Comparison of ENCODE assay signal across 8 cellular contexts in the genomic region with DNA sequence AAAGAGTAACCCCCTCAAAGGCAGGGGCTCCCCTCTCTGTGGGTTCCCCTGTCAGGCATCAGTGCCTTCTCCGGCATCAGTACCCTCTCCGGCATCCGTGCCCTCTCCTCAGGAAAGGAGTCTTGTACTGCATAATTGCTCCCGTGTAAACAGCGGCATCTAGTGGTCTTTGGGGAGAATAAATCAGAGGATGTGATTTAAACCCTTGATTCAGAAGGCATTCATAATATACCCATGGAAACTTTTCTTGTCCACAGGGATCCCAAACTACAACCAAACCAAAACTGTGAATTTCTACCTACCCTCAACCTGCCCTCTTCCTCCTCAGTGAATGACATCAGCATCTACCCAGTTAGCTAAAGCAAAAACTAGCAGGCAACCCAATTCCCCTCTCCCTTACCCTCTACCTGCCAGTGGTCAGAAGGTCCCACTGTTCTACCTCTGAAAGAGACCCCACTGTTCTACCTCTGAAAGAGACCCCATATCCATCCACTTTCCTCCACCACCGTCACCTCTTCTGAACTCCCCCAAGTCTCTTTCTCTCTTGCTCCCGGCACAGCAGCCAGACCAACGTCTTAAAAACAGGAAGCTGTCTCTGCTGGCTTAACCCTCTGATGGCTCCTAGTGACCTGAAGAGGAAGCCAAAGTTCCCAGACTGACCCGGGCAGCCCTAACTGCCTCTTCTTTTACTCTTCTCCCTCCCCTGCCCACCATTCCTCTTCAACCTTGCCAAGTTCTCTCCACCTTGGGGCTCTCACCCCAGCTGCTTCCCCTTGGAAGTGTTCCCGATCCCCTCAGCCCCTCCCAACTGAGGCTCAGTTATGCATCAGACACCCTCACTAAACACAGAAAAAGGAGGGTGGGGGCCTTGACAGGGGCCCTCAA. TPM values are rescaled to one million over a fixed set of nuclear protein-coding genes. Genes with fewer than 3 reads are reported as not detected.
DNase-seq lines count a peak whose midpoint lies in the region; ATAC-seq, FAIRE-seq and TF ChIP-seq lines count a peak whose summit lies in the region.

No MANE protein-coding gene starts in this region.

- no peaks in the 10 kb centered on the region for H3K9me3 ChIP-seq in Panc1 (ENCODE audit: control insufficient read depth, insufficient read depth, low read depth, low read length)
- no peaks in the 10 kb centered on the region for H3K9me3 ChIP-seq in ascending aorta
- H3K9me3 ChIP-seq in heart right ventricle: no peaks in the 10 kb centered on the region

- POLR2A ChIA-PET in Panc1 (lab: Charles Lee): interaction anchor here (0.6 to 0.7 kb wide), 2 partner anchors 14 to 16 kb away, joined by 4 to 9 read pairs; no protein-coding TSS in a partner anchor

- H3K27ac ChIP-seq in Panc1 (ENCODE audit: low read length): peak overlapping the region; percentile 87
- peak overlapping the region in 1 of 2 donors; percentile 9 for H3K27ac ChIP-seq in ascending aorta
- H3K27ac ChIP-seq in heart right ventricle: peak overlapping the region in 8 of 10 donors; percentile 41 to 81 (median 52)

- peak; percentile 76 to 90 for DNase-seq in Kasumi-1 (lab: John Stamatoyannopoulos, UW)
- DNase-seq in Panc1 (ENCODE audit: low read depth, low spot score): no peak
- peak in 1 of 2 donors; percentile 66 for DNase-seq in ascending aorta (ENCODE audit: low spot score in 2 of 2)
- peak in 1 of 2 donors; percentile 46 for DNase-seq in heart right ventricle
- DNase-seq in pons (ENCODE audit: low spot score): peak; percentile 86

- intact Hi-C loops in Panc1 (cut with micrococcal nuclease; ENCODE audit: unreplicated experiment) (no loop called here), ascending aorta (cut with DNase I) (loop anchor here (1.0 kb wide), 1 partner anchor 33 kb away; no protein-coding TSS in a partner anchor), heart right ventricle (cut with DNase I) (loop anchor here in 1 of 10 donors (5.0 kb wide), 1 partner anchor 108 kb away; no protein-coding TSS in a partner anchor)

- in situ Hi-C loops in Panc1 (cut with HindIII; ENCODE audit: low pct_unique_long_range_greater_than_20kb, low sequenced_read_pairs): no loop called here

- H3K27me3 ChIP-seq in Panc1 (ENCODE audit: control insufficient read depth, insufficient read depth, low read length): no peaks in the 10 kb centered on the region
- H3K27me3 ChIP-seq in ascending aorta: no peaks in the 10 kb centered on the region
- no peaks in the 10 kb centered on the region for H3K27me3 ChIP-seq in heart right ventricle

- TF ChIP-seq CTCF in Panc1 (IDR thresholded peaks at IDR 0.05) (peak; percentile 93), ascending aorta (IDR thresholded peaks at IDR 0.05) (peak; percentile 61 to 81 (median 74)), heart right ventricle (IDR thresholded peaks at IDR 0.05) (peak; percentile 66 to 88 (median 86))

- CTCF ChIA-PET in Panc1 (lab: Charles Lee): interaction anchor here (0.6 to 0.7 kb wide), 5 partner anchors 20 to 412 kb away, joined by 3 to 12 read pairs (median 4); no protein-coding TSS in a partner anchor

- peaks cover 26% of the 10 kb centered on the region for H3K4me1 ChIP-seq in Panc1 (ENCODE audit: control insufficient read depth, insufficient read depth, low read length)
- peaks cover 4 to 7% of the 10 kb centered on the region in 2 donors for H3K4me1 ChIP-seq in ascending aorta
- peaks cover 5 to 64% (median 28%) of the 10 kb centered on the region in 9 donors for H3K4me1 ChIP-seq in heart right ventricle

- FAIRE-seq in G401.6 (lab: Jason Lieb, UNC): peak; percentile 79

- BruUV-seq in Panc1 (replicated peaks; lab: Mats Ljungman, UMichigan): no TSS peak

- peaks cover 14% of the 10 kb centered on the region for H3K36me3 ChIP-seq in Panc1 (ENCODE audit: control insufficient read depth, insufficient read depth, low read length)
- peaks cover 6 to 32% of the 10 kb centered on the region in 2 donors for H3K36me3 ChIP-seq in ascending aorta
- H3K36me3 ChIP-seq in heart right ventricle: peaks cover 0 to 70% (median 10%) of the 10 kb centered on the region in 9 donors

- WGBS in heart right ventricle, 2 donors: 2 to 5% methylated on average over 10 of the region's 10 CpGs

- ATAC-seq in Panc1 (peak; percentile 88), heart right ventricle (peak; percentile 55 to 88 (median 75)), HG03439 (IDR thresholded peaks at IDR 0.05; ENCODE audit: unreplicated experiment) (no peak), HG03521 (IDR thresholded peaks at IDR 0.05; ENCODE audit: unreplicated experiment) (no peak)

- H3K4me3 ChIP-seq in Panc1 (ENCODE audit: low read depth in 2 of 2, low read length in 2 of 2): peak overlapping the region in 1 of 2 experiments; percentile 19; a peak in 2 of 4 replicates
- peak overlapping the region in 1 of 2 donors; percentile 16 for H3K4me3 ChIP-seq in ascending aorta
- H3K4me3 ChIP-seq in heart right ventricle: peak overlapping the region in 6 of 10 donors; percentile 30 to 43 (median 36)

RNA-seq across cellular contexts. Expression of a gene that starts 27.2 kb away (rescaled TPM):
- total RNA-seq in Panc1 (2021; ENCODE audit: unreplicated experiment) (115 TPM), ascending aorta (39.4 TPM), heart right ventricle (100 to 1,000 TPM in 2 of 10 donors, 10 to 100 TPM in 8; 72.6 to 113 (median 90.2) TPM)
- polyA plus RNA-seq in Panc1 (2012; ENCODE audit: insufficient read length): 54.8 TPM
- polyA plus RNA-seq in heart right ventricle: 10 to 100 TPM; 61.9 to 80.0 TPM

Comparison
In these comparisons a context has a peak if more than half of its experiments do, and no peak if none do; other contexts are left out.
1. ATAC-seq: peak in Panc1 (single experiment) and heart right ventricle (8 of 8); none in HG03439 (single experiment) and HG03521 (single experiment).
2. Peak in every context shown above with its lines, with median percentiles within 50 percentile points of each other: CTCF ChIP-seq.